ENCODE assay signal across 21 cellular contexts in genomic region chr3:106338582-106339219, GRCh38.
DNase-seq lines count a peak whose midpoint lies in the region; ATAC-seq and TF ChIP-seq lines count a peak whose summit lies in the region.
"Had no signal": no experiment of that assay in that cellular context is flagged by ENCODE, and none has a peak within 500 bp of the region (broad histone marks: within the 10 kb centered on the region; RNA-seq: fewer than 3 reads in every experiment).

No MANE protein-coding gene starts in this region.

- no peaks in the 10 kb centered on the region for H4K20me1 ChIP-seq in DND-41 (ENCODE audit: insufficient read depth, low read length)

- no peak overlapping the region for H3K27ac ChIP-seq in DND-41 (ENCODE audit: low read length)
- no peak overlapping the region for H3K27ac ChIP-seq in naive thymus-derived CD4-positive, alpha-beta T cell (ENCODE audit: low read depth, low read length)
- H3K27ac ChIP-seq: cardiac muscle cell, transverse colon had no signal

- intact Hi-C loops in naive thymus-derived CD4-positive, alpha-beta T cell (cut with micrococcal nuclease) = loop anchor here in 1 of 2 donors (10.0 kb wide), 3 partner anchors 124 to 504 kb away; no protein-coding TSS in a partner anchor

- H3K36me3 Mint-ChIP-seq in activated CD8-positive, alpha-beta memory T cell treated with anti-CD3 and anti-CD28 coated beads, Interleukin-2, amount 10 ng/mL, durations not matched to agents 7 days and 5 days = peaks cover 18% of the 10 kb centered on the region
- peaks cover 11% of the 10 kb centered on the region for H3K36me3 Mint-ChIP-seq in activated T-helper 17 cell treated with anti-CD3 and anti-CD28 coated beads, Interleukin-2, amount 50 U/mL, for 72 hours (ENCODE audit: low read depth)
- peaks cover 0 to 13% (median 0%) of the 10 kb centered on the region in 5 donors for H3K36me3 Mint-ChIP-seq in naive thymus-derived CD4-positive, alpha-beta T cell

- CTCF ChIA-PET in activated CD8-positive, alpha-beta memory T cell treated with anti-CD3 and anti-CD28 coated beads, Interleukin-2, amount 10 ng/mL, durations not matched to agents 7 days and 5 days (lab: Charles Lee) = interaction anchor here (1.0 to 1.2 kb wide), 2 partner anchors 9 to 12 kb away, joined by 3 to 4 read pairs; no protein-coding TSS in a partner anchor
- CTCF ChIA-PET in naive thymus-derived CD4-positive, alpha-beta T cell (lab: Charles Lee) = no interaction called here

- peak; percentile 48 for ATAC-seq in activated CD8-positive, alpha-beta memory T cell treated with anti-CD3 and anti-CD28 coated beads, Interleukin-2, amount 10 ng/mL, durations not matched to agents 7 days and 5 days
- ATAC-seq in DND-41 (ENCODE audit: insufficient read depth, low read depth) (peak; percentile 74), GM18498 (IDR thresholded peaks at IDR 0.05; ENCODE audit: unreplicated experiment) (no peak)
- peak; percentile 27 for ATAC-seq in activated T-helper 17 cell treated with anti-CD3 and anti-CD28 coated beads, Interleukin-2, amount 50 U/mL, for 72 hours (replicated peaks)
- ATAC-seq in naive thymus-derived CD4-positive, alpha-beta T cell = peak; percentile 59

- H2AFZ ChIP-seq in DND-41 (ENCODE audit: low read depth, low read length) = no peak overlapping the region

- no peak overlapping the region for H3K4me3 ChIP-seq in DND-41 (ENCODE audit: low read depth in 1 of 2, low read length in 2 of 2)
- H3K4me3 ChIP-seq in naive thymus-derived CD4-positive, alpha-beta T cell (ENCODE audit: low read length) = no peak overlapping the region
- H3K4me3 ChIP-seq: cardiac muscle cell, transverse colon had no signal

- TF ChIP-seq CTCF in DND-41 (IDR thresholded peaks at IDR 0.05; ENCODE audit: borderline replicate concordance, extremely low read depth, low read length, poor library complexity, severe bottlenecking) = no peak

- peak overlapping the region; percentile 78 for H3K27ac Mint-ChIP-seq in activated CD8-positive, alpha-beta memory T cell treated with anti-CD3 and anti-CD28 coated beads, Interleukin-2, amount 10 ng/mL, durations not matched to agents 7 days and 5 days
- peak overlapping the region; percentile 98 for H3K27ac Mint-ChIP-seq in activated T-helper 17 cell treated with anti-CD3 and anti-CD28 coated beads, Interleukin-2, amount 50 U/mL, for 72 hours
- H3K27ac Mint-ChIP-seq in naive thymus-derived CD4-positive, alpha-beta T cell = peak overlapping the region in 2 of 9 donors; percentile 23 to 30

- H3K9me3 ChIP-seq in DND-41 (ENCODE audit: insufficient read depth, low read length, severe bottlenecking) = no peaks in the 10 kb centered on the region
- H3K9me3 ChIP-seq in naive thymus-derived CD4-positive, alpha-beta T cell (ENCODE audit: control insufficient read depth in 2 of 3, low read length in 3 of 3) = no peaks in the 10 kb centered on the region
- H3K9me3 ChIP-seq: transverse colon had no signal

- POLR2A ChIA-PET in naive thymus-derived CD4-positive, alpha-beta T cell (lab: Charles Lee) = no interaction called here

- no peaks in the 10 kb centered on the region for H3K27me3 Mint-ChIP-seq in activated CD8-positive, alpha-beta memory T cell treated with anti-CD3 and anti-CD28 coated beads, Interleukin-2, amount 10 ng/mL, durations not matched to agents 7 days and 5 days
- H3K27me3 Mint-ChIP-seq in activated T-helper 17 cell treated with anti-CD3 and anti-CD28 coated beads, Interleukin-2, amount 50 U/mL, for 72 hours = no peaks in the 10 kb centered on the region
- H3K27me3 Mint-ChIP-seq in naive thymus-derived CD4-positive, alpha-beta T cell = no peaks in the 10 kb centered on the region

- peak overlapping the region; percentile 50 for H3K4me3 Mint-ChIP-seq in activated CD8-positive, alpha-beta memory T cell treated with anti-CD3 and anti-CD28 coated beads, Interleukin-2, amount 10 ng/mL, durations not matched to agents 7 days and 5 days
- H3K4me3 Mint-ChIP-seq in activated T-helper 17 cell treated with anti-CD3 and anti-CD28 coated beads, Interleukin-2, amount 50 U/mL, for 72 hours = peak overlapping the region; percentile 88
- H3K4me3 Mint-ChIP-seq in naive thymus-derived CD4-positive, alpha-beta T cell = peak overlapping the region in 4 of 10 donors; percentile 6 to 56 (median 36)

- DNase-seq in activated CD8-positive, alpha-beta memory T cell treated with anti-CD3 and anti-CD28 coated beads, Interleukin-2, amount 10 ng/mL, durations not matched to agents 7 days and 5 days = peak; percentile 46
- DNase-seq in activated CD8-positive, alpha-beta memory T cell treated with anti-CD3 and anti-CD28 coated beads, Interleukin-2, amount 50 U/mL, for 4 hours = no peak
- DNase-seq in DND-41 = no peak
- DNase-seq in naive thymus-derived CD4-positive, alpha-beta T cell = peak in 1 of 9 donors; percentile 14
- DNase-seq in RKO (ENCODE audit: low spot score) = no peak
- DNase-seq in NCI-H1436 (lab: John Stamatoyannopoulos, UW) = no peak
- DNase-seq: amygdala; Calu3; dermis blood vessel endothelial cell; EL; GOT3; NCI-H1105; NCI-H2081 treated with DMSO at 0.1 percent for 48 hours; NCI-H446; retina; SHP77 treated with DMSO at 0.1 percent for 48 hours; stimulated activated CD4-positive, alpha-beta T cell treated with anti-CD3 and anti-CD28 coated beads, Interleukin-4, amount 100 ng/mL, for 4 hours; transverse colon had no signal

- H3K9me3 Mint-ChIP-seq in activated CD8-positive, alpha-beta memory T cell treated with anti-CD3 and anti-CD28 coated beads, Interleukin-2, amount 10 ng/mL, durations not matched to agents 7 days and 5 days (ENCODE audit: low read depth) = no peaks in the 10 kb centered on the region
- H3K9me3 Mint-ChIP-seq in activated T-helper 17 cell treated with anti-CD3 and anti-CD28 coated beads, Interleukin-2, amount 50 U/mL, for 72 hours = peaks cover 4% of the 10 kb centered on the region
- H3K9me3 Mint-ChIP-seq in naive thymus-derived CD4-positive, alpha-beta T cell = peaks cover 0 to 14% (median 0%) of the 10 kb centered on the region in 11 donors

- H3K4me1 ChIP-seq in DND-41 (ENCODE audit: insufficient read depth, low read length) = peaks cover 10% of the 10 kb centered on the region
- H3K4me1 ChIP-seq in naive thymus-derived CD4-positive, alpha-beta T cell (ENCODE audit: control insufficient read depth in 2 of 2, insufficient read depth in 2 of 2, low read length in 2 of 2) = peaks cover 0 to 53% of the 10 kb centered on the region in 2 donors

- peaks cover 55% of the 10 kb centered on the region for H3K4me1 Mint-ChIP-seq in activated CD8-positive, alpha-beta memory T cell treated with anti-CD3 and anti-CD28 coated beads, Interleukin-2, amount 10 ng/mL, durations not matched to agents 7 days and 5 days
- H3K4me1 Mint-ChIP-seq in activated T-helper 17 cell treated with anti-CD3 and anti-CD28 coated beads, Interleukin-2, amount 50 U/mL, for 72 hours = peaks cover 44% of the 10 kb centered on the region
- H3K4me1 Mint-ChIP-seq in naive thymus-derived CD4-positive, alpha-beta T cell = peaks cover 19 to 47% (median 39%) of the 10 kb centered on the region in 7 donors

- H3K4me2 ChIP-seq in DND-41 (ENCODE audit: insufficient read depth, low read length) = no peak overlapping the region

- no peaks in the 10 kb centered on the region for H3K27me3 ChIP-seq in DND-41 (ENCODE audit: insufficient read depth, low read length, poor library complexity)
- no peaks in the 10 kb centered on the region for H3K27me3 ChIP-seq in naive thymus-derived CD4-positive, alpha-beta T cell (ENCODE audit: control insufficient read depth in 2 of 2, insufficient read depth in 2 of 2, low read length in 2 of 2)
- H3K27me3 ChIP-seq: cardiac muscle cell, transverse colon had no signal

- no peak overlapping the region for H3K9ac ChIP-seq in DND-41 (ENCODE audit: low read depth, low read length)

- H3K79me2 ChIP-seq in DND-41 (ENCODE audit: insufficient read depth, low read length) = no peaks in the 10 kb centered on the region

- H3K36me3 ChIP-seq in DND-41 (ENCODE audit: insufficient read depth, low read length) = no peaks in the 10 kb centered on the region
- H3K36me3 ChIP-seq in naive thymus-derived CD4-positive, alpha-beta T cell (ENCODE audit: control insufficient read depth in 2 of 3, insufficient read depth in 3 of 3, low read length in 3 of 3) = no peaks in the 10 kb centered on the region
- H3K36me3 ChIP-seq: cardiac muscle cell, transverse colon had no signal
